15 cellular contexts compared by ENCODE assay signal in genomic region chr12:5586201-5586600, GRCh38.
A peak's percentile ranks its signal among the peaks of the same experiment; 100 is the strongest.
DNase-seq lines count a peak whose midpoint lies in the region; ATAC-seq, FAIRE-seq and TF ChIP-seq lines count a peak whose summit lies in the region.
"Had no signal": no experiment of that assay in that cellular context is flagged by ENCODE, and none has a peak within 500 bp of the region (broad histone marks: within the 10 kb centered on the region; RNA-seq: fewer than 3 reads in every experiment).

No MANE protein-coding gene starts in this region.

- H3K36me3 Mint-ChIP-seq in neural progenitor cell = no peaks in the 10 kb centered on the region
- H3K36me3 Mint-ChIP-seq: stimulated activated memory B cell treated with anti-CD40 and anti-IgM and Interleukin-4, amounts not matched to agents 10 μg/mL and 1 μg/mL and 100 μg/mL, for 72 hours had no signal

- H3K36me3 ChIP-seq in endothelial cell of umbilical vein (ENCODE audit: control insufficient read depth in 2 of 2, extremely low read depth in 1 of 2, insufficient read depth in 2 of 2, low read length in 2 of 2) (peaks cover 0 to 9% of the 10 kb centered on the region in 2 experiments), neural progenitor cell (no peaks in the 10 kb centered on the region)
- H3K36me3 ChIP-seq: lower lobe of right lung had no signal

- no peaks in the 10 kb centered on the region for H3K79me2 ChIP-seq in endothelial cell of umbilical vein (ENCODE audit: control insufficient read depth, insufficient read depth, low read length)
- no peaks in the 10 kb centered on the region for H3K79me2 ChIP-seq in neural progenitor cell (ENCODE audit: low read depth)

- TF ChIP-seq POLR2A in endothelial cell of umbilical vein (IDR thresholded peaks at IDR 0.05; ENCODE audit: low read depth, low read length) = peak; percentile 52

- peaks cover 14% of the 10 kb centered on the region for H3F3A ChIP-seq in neural progenitor cell (ENCODE audit: low read depth)

- intact Hi-C loops in endothelial cell of umbilical vein (cut with micrococcal nuclease) = loop anchor here (2.0 kb wide), 1 partner anchor 39 kb away; no protein-coding TSS in a partner anchor

- peak overlapping the region; percentile 67 for H3K4me2 ChIP-seq in endothelial cell of umbilical vein (ENCODE audit: insufficient read depth, low read length)
- peak overlapping the region; percentile 14 for H3K4me2 ChIP-seq in neural progenitor cell

- CTCF ChIA-PET in endothelial cell of umbilical vein (lab: Charles Lee) = no interaction called here

- no peak for TF ChIP-seq CTCF in endothelial cell of umbilical vein (IDR thresholded peaks at IDR 0.05; ENCODE audit: extremely low read depth in 1 of 2, insufficient read depth in 1 of 2, low read depth in 1 of 2, low read length in 2 of 2)
- TF ChIP-seq CTCF in neural progenitor cell (IDR thresholded peaks at IDR 0.05) = no peak

- no TSS peak for BruUV-seq in endothelial cell of umbilical vein (replicated peaks; lab: Mats Ljungman, UMichigan)

- peak overlapping the region; percentile 47 for H3K9ac ChIP-seq in endothelial cell of umbilical vein (replicated peaks; ENCODE audit: extremely low read depth, insufficient read depth, low read length)
- no peak overlapping the region for H3K9ac ChIP-seq in neural progenitor cell

- no peak overlapping the region for H3K27ac Mint-ChIP-seq in neural progenitor cell
- H3K27ac Mint-ChIP-seq: activated CD4-positive, alpha-beta T cell treated with anti-CD3 and anti-CD28 coated beads, Interleukin-2, amount 10 ng/mL, durations not matched to agents 24 days and 14 days; stimulated activated memory B cell treated with anti-CD40 and anti-IgM and Interleukin-4, amounts not matched to agents 10 μg/mL and 1 μg/mL and 100 μg/mL, for 72 hours had no signal

- H3K9me3 ChIP-seq in endothelial cell of umbilical vein (replicated peaks; ENCODE audit: control insufficient read depth, insufficient read depth, low read length) = no peaks in the 10 kb centered on the region
- H3K9me3 ChIP-seq in neural progenitor cell (ENCODE audit: low read depth) = no peaks in the 10 kb centered on the region
- H3K9me3 ChIP-seq: lower lobe of right lung had no signal

- H3K4me1 ChIP-seq in endothelial cell of umbilical vein (ENCODE audit: control insufficient read depth, extremely low read depth, insufficient read depth, low read length) = peaks cover 67% of the 10 kb centered on the region
- H3K4me1 ChIP-seq in neural progenitor cell = peaks cover 55% of the 10 kb centered on the region

- no peak for ATAC-seq in GM18873 (IDR thresholded peaks at IDR 0.05; ENCODE audit: low FRiP score, unreplicated experiment)
- ATAC-seq in HG03196 (IDR thresholded peaks at IDR 0.05; ENCODE audit: unreplicated experiment) = no peak
- ATAC-seq: lower lobe of right lung; stimulated activated memory B cell treated with anti-CD40 and anti-IgM and Interleukin-4, amounts not matched to agents 10 μg/mL and 1 μg/mL and 100 μg/mL, for 72 hours had no signal

- peak; percentile 82 for DNase-seq in EH (ENCODE audit: low read depth)
- DNase-seq in NCI-H69 (lab: John Stamatoyannopoulos, UW) = peak; percentile 18
- peak; percentile 92 for DNase-seq in endothelial cell of umbilical vein (ENCODE audit: low read depth, low spot score)
- peak; percentile 23 for DNase-seq in neural progenitor cell (ENCODE audit: low spot score)
- no peak for DNase-seq in NCI-H2227 treated with DMSO at 0.1 percent for 48 hours (lab: John Stamatoyannopoulos, UW)
- no peak for DNase-seq in effector CD4-positive, alpha-beta T cell
- DNase-seq: activated CD4-positive, alpha-beta T cell treated with anti-CD3 and anti-CD28 coated beads, Interleukin-2, amount 10 ng/mL, durations not matched to agents 24 days and 14 days; lower lobe of right lung; stimulated activated CD4-positive, alpha-beta T cell treated with anti-CD3 and anti-CD28 coated beads, Interleukin-2, amount 100 ng/mL, for 24 hours had no signal

- peak; percentile 99 for FAIRE-seq in endothelial cell of umbilical vein (lab: Jason Lieb, UNC)
- FAIRE-seq: frontal cortex had no signal

- H3K4me1 Mint-ChIP-seq in neural progenitor cell = peaks cover 30% of the 10 kb centered on the region
- H3K4me1 Mint-ChIP-seq: activated CD4-positive, alpha-beta T cell treated with anti-CD3 and anti-CD28 coated beads, Interleukin-2, amount 10 ng/mL, durations not matched to agents 24 days and 14 days; central memory CD8-positive, alpha-beta T cell; stimulated activated memory B cell treated with anti-CD40 and anti-IgM and Interleukin-4, amounts not matched to agents 10 μg/mL and 1 μg/mL and 100 μg/mL, for 72 hours had no signal

- peak overlapping the region; percentile 77 for H2AFZ ChIP-seq in endothelial cell of umbilical vein (ENCODE audit: low read depth, low read length)
- no peak overlapping the region for H2AFZ ChIP-seq in neural progenitor cell (replicated peaks)

- H3K4me3 ChIP-seq in endothelial cell of umbilical vein (replicated peaks in 1 of 3; ENCODE audit: insufficient read depth in 1 of 3, low read depth in 1 of 3, low read length in 3 of 3) (no peak overlapping the region), neural progenitor cell (no peak overlapping the region)
- H3K4me3 ChIP-seq: lower lobe of right lung, SK-N-MC had no signal

- no peaks in the 10 kb centered on the region for H3K9me1 ChIP-seq in endothelial cell of umbilical vein (replicated peaks; ENCODE audit: control insufficient read depth, extremely low read depth, insufficient read depth, low read length)

- H4K20me1 ChIP-seq in endothelial cell of umbilical vein (replicated peaks; ENCODE audit: control insufficient read depth, extremely low read depth, insufficient read depth, low read length) (no peaks in the 10 kb centered on the region), neural progenitor cell (ENCODE audit: low read depth) (no peaks in the 10 kb centered on the region)

- dilution Hi-C loops in endothelial cell of umbilical vein (cut with MboI; ENCODE audit: extremely low pct_ligation_motif_present, low sequenced_read_pairs) = no loop called here

- H3K27ac ChIP-seq in endothelial cell of umbilical vein (ENCODE audit: insufficient read depth, low read depth, low read length) = peak overlapping the region; percentile 95
- no peak overlapping the region for H3K27ac ChIP-seq in neural progenitor cell
- H3K27ac ChIP-seq: lower lobe of right lung, SK-N-MC had no signal

- no peaks in the 10 kb centered on the region for H3K27me3 ChIP-seq in endothelial cell of umbilical vein (ENCODE audit: control insufficient read depth in 2 of 2, insufficient read depth in 2 of 2, low read length in 2 of 2)
- no peaks in the 10 kb centered on the region for H3K27me3 ChIP-seq in neural progenitor cell

- H3K4me3 Mint-ChIP-seq in neural progenitor cell = no peak overlapping the region
- H3K4me3 Mint-ChIP-seq: activated CD4-positive, alpha-beta T cell treated with anti-CD3 and anti-CD28 coated beads, Interleukin-2, amount 10 ng/mL, durations not matched to agents 24 days and 14 days; central memory CD8-positive, alpha-beta T cell; stimulated activated memory B cell treated with anti-CD40 and anti-IgM and Interleukin-4, amounts not matched to agents 10 μg/mL and 1 μg/mL and 100 μg/mL, for 72 hours had no signal

- POLR2A ChIA-PET in endothelial cell of umbilical vein (lab: Charles Lee) = no interaction called here

- H3K9me3 Mint-ChIP-seq in neural progenitor cell = peaks cover 7% of the 10 kb centered on the region
- H3K9me3 Mint-ChIP-seq: activated CD4-positive, alpha-beta T cell treated with anti-CD3 and anti-CD28 coated beads, Interleukin-2, amount 10 ng/mL, durations not matched to agents 24 days and 14 days; central memory CD8-positive, alpha-beta T cell; stimulated activated memory B cell treated with anti-CD40 and anti-IgM and Interleukin-4, amounts not matched to agents 10 μg/mL and 1 μg/mL and 100 μg/mL, for 72 hours had no signal

- H3K27me3 Mint-ChIP-seq in neural progenitor cell (ENCODE audit: insufficient read depth, low read depth) = no peaks in the 10 kb centered on the region
- H3K27me3 Mint-ChIP-seq: activated CD4-positive, alpha-beta T cell treated with anti-CD3 and anti-CD28 coated beads, Interleukin-2, amount 10 ng/mL, durations not matched to agents 24 days and 14 days had no signal

TF ChIP-seq in endothelial cell of umbilical vein, 7 proteins besides CTCF, POLR2A, EP300 and RAD21:
- peak; percentile 86 for TF ChIP-seq POLR2AphosphoS5 (IDR thresholded peaks at IDR 0.05; ENCODE audit: insufficient read depth, low read depth, low read length)
- no peak for TF ChIP-seq GATA2 (IDR thresholded peaks at IDR 0.05; ENCODE audit: insufficient read depth, insufficient read length, low read depth, low read length)
- no peak for TF ChIP-seq EZH2 (IDR thresholded peaks at IDR 0.05; ENCODE audit: borderline replicate concordance, low read depth, low read length, severe bottlenecking)
- TF ChIP-seq JUN (IDR thresholded peaks at IDR 0.05; ENCODE audit: borderline replicate concordance, insufficient read depth, insufficient read length, low read depth) = peak; percentile 89
- TF ChIP-seq MAX (IDR thresholded peaks at IDR 0.05; ENCODE audit: insufficient read depth, insufficient read length) = peak; percentile 10
- peak; percentile 94 for TF ChIP-seq FOS (IDR thresholded peaks at IDR 0.05; ENCODE audit: borderline replicate concordance, insufficient read depth, low read length)
- no peak for TF ChIP-seq MYC (IDR thresholded peaks at IDR 0.05; ENCODE audit: low read depth, low read length)

Comparison
In these comparisons a context has a peak if more than half of its experiments do, and no peak if none do; other contexts are left out.
1. DNase-seq: peak in EH (single experiment), NCI-H69 (single experiment), endothelial cell of umbilical vein (single experiment) and neural progenitor cell (single experiment); none in NCI-H2227 treated with DMSO at 0.1 percent for 48 hours (single experiment) and effector CD4-positive, alpha-beta T cell (single experiment).